1 cellular context compared by ENCODE assay signal in the genomic region with DNA sequence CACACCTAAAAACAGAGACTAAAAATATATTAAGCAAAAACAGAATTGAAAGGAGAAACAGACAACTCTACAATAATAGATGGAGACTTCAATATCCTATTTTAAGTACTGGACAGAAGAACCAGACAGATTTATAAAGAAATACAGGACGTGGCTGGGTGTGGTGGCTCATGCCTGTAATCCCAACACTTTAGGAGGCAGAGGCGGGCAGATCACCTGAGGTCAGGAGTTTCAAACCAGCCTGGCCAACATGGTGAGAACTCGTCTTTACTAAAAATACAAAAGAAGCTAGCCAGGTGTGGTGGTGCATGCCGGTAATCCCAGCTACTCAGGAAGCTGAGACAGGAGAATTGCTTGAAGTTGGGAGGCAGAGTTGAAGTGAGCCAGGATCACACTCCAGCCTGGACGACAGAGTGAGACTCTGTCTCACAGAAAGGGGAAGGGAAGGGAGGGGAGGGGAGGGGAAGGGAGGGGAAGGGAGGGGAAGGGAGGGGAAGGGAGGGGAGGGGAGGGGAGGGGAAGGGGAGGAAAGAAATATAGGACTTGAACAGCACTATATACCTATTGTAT.
TF ChIP-seq lines count a peak whose summit lies in the region.

No MANE protein-coding gene starts in this region.

TF ChIP-seq in GM12878, 131 proteins besides CTCF, POLR2A, EP300 and RAD21 (continued from another document):
- TF ChIP-seq, protein P1, sequence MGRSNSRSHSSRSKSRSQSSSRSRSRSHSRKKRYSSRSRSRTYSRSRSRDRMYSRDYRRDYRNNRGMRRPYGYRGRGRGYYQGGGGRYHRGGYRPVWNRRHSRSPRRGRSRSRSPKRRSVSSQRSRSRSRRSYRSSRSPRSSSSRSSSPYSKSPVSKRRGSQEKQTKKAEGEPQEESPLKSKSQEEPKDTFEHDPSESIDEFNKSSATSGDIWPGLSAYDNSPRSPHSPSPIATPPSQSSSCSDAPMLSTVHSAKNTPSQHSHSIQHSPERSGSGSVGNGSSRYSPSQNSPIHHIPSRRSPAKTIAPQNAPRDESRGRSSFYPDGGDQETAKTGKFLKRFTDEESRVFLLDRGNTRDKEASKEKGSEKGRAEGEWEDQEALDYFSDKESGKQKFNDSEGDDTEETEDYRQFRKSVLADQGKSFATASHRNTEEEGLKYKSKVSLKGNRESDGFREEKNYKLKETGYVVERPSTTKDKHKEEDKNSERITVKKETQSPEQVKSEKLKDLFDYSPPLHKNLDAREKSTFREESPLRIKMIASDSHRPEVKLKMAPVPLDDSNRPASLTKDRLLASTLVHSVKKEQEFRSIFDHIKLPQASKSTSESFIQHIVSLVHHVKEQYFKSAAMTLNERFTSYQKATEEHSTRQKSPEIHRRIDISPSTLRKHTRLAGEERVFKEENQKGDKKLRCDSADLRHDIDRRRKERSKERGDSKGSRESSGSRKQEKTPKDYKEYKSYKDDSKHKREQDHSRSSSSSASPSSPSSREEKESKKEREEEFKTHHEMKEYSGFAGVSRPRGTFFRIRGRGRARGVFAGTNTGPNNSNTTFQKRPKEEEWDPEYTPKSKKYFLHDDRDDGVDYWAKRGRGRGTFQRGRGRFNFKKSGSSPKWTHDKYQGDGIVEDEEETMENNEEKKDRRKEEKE (IDR thresholded peaks at IDR 0.05): no peak
- no peak for TF ChIP-seq SMARCA5 (IDR thresholded peaks at IDR 0.05)
- TF ChIP-seq, protein P2, sequence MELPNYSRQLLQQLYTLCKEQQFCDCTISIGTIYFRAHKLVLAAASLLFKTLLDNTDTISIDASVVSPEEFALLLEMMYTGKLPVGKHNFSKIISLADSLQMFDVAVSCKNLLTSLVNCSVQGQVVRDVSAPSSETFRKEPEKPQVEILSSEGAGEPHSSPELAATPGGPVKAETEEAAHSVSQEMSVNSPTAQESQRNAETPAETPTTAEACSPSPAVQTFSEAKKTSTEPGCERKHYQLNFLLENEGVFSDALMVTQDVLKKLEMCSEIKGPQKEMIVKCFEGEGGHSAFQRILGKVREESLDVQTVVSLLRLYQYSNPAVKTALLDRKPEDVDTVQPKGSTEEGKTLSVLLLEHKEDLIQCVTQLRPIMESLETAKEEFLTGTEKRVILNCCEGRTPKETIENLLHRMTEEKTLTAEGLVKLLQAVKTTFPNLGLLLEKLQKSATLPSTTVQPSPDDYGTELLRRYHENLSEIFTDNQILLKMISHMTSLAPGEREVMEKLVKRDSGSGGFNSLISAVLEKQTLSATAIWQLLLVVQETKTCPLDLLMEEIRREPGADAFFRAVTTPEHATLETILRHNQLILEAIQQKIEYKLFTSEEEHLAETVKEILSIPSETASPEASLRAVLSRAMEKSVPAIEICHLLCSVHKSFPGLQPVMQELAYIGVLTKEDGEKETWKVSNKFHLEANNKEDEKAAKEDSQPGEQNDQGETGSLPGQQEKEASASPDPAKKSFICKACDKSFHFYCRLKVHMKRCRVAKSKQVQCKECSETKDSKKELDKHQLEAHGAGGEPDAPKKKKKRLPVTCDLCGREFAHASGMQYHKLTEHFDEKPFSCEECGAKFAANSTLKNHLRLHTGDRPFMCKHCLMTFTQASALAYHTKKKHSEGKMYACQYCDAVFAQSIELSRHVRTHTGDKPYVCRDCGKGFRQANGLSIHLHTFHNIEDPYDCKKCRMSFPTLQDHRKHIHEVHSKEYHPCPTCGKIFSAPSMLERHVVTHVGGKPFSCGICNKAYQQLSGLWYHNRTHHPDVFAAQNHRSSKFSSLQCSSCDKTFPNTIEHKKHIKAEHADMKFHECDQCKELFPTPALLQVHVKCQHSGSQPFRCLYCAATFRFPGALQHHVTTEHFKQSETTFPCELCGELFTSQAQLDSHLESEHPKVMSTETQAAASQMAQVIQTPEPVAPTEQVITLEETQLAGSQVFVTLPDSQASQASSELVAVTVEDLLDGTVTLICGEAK (IDR thresholded peaks at IDR 0.05; ENCODE audit: borderline replicate concordance): no peak
- no peak for TF ChIP-seq GATAD2B (conservative IDR thresholded peaks at IDR 0.05; ENCODE audit: low read depth)
- no peak for TF ChIP-seq ATF2 (IDR thresholded peaks at IDR 0.05; ENCODE audit: low read length)
- no peak for TF ChIP-seq BCL3 (IDR thresholded peaks at IDR 0.05; ENCODE audit: borderline replicate concordance, insufficient read depth, low read depth, low read length, poor library complexity, severe bottlenecking)
- no peak for TF ChIP-seq IRF4 (IDR thresholded peaks at IDR 0.05; ENCODE audit: low read depth, low read length)
- TF ChIP-seq, protein P3, sequence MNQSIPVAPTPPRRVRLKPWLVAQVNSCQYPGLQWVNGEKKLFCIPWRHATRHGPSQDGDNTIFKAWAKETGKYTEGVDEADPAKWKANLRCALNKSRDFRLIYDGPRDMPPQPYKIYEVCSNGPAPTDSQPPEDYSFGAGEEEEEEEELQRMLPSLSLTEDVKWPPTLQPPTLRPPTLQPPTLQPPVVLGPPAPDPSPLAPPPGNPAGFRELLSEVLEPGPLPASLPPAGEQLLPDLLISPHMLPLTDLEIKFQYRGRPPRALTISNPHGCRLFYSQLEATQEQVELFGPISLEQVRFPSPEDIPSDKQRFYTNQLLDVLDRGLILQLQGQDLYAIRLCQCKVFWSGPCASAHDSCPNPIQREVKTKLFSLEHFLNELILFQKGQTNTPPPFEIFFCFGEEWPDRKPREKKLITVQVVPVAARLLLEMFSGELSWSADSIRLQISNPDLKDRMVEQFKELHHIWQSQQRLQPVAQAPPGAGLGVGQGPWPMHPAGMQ (IDR thresholded peaks at IDR 0.05; ENCODE audit: borderline replicate concordance): no peak
- TF ChIP-seq NFIC (IDR thresholded peaks at IDR 0.05; ENCODE audit: low read depth, low read length): no peak
- TF ChIP-seq KDM1A (IDR thresholded peaks at IDR 0.05; ENCODE audit: borderline replicate concordance): no peak
- no peak for TF ChIP-seq REST (IDR thresholded peaks at IDR 0.05; ENCODE audit: low read depth, low read length)
- TF ChIP-seq RBBP5 (conservative IDR thresholded peaks at IDR 0.05): no peak
- no peak for TF ChIP-seq RB1 (IDR thresholded peaks at IDR 0.05; ENCODE audit: borderline replicate concordance)
- no peak for TF ChIP-seq RAD51 (IDR thresholded peaks at IDR 0.05)
- TF ChIP-seq ZSCAN29 (IDR thresholded peaks at IDR 0.05): no peak
- no peak for TF ChIP-seq CUX1 (IDR thresholded peaks at IDR 0.05; ENCODE audit: insufficient replicate concordance, low read depth, low read length)
- no peak for TF ChIP-seq NR2C1 (IDR thresholded peaks at IDR 0.05)
